ENCODE assay signal across 8 cellular contexts in the genomic region with DNA sequence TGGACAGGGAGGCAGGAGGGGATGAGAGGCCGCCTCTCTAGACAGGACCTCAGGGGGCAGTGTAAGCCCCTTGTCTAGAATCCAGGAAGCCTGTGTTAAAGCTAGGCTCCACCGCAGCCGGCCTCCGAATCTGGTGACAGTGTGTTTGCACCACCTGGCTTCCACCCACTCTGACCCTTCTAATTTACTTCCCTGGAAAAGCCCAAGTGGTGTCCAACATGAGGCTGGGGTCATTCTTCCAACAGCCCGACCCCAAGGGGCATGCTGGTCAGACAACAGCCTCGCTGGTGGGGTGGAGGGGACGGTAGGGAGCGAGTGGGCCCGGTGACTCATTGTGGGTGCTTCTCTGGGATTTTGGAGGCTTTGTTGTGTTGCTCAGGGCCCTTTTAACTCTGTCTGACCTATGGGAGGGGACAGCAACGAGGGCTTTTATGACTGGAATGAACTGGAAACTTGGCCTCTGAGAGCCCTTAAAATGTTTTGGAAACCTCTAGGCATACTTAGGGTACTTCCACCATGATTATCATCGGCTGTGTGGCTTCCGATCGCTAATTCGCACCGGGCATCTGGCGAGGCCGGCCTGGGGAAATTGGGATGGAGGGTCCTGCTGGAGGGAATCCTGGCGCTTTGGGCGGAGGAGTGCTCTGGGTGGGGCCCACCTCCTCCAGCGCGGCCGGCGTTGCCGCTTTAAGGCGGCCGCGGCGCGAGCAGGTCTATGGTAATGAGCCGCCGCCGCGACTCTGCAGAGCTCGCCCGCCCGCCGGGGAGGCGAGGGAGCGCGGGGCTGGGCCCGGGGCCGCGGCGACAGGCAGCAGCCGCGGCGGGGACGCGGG. TPM values are rescaled to one million over a fixed set of nuclear protein-coding genes. Genes with fewer than 3 reads are reported as not detected.
DNase-seq lines count a peak whose midpoint lies in the region; ATAC-seq, FAIRE-seq and TF ChIP-seq lines count a peak whose summit lies in the region.

Gene CELSR2 (plus strand): TSS at position 743 of the 833 bp plus-strand sequence. CDS start 541 bp downstream, outside the sequence.

- peak within 1 kb of the TSS; percentile 74 for H3K4me3 ChIP-seq in A549
- H3K4me3 ChIP-seq in effector memory CD4-positive, alpha-beta T cell (ENCODE audit: insufficient read depth, low read depth, low read length, poor library complexity, severe bottlenecking), result peak within 1 kb of the TSS; percentile 28

- TF ChIP-seq CTCF in A549 (IDR thresholded peaks at IDR 0.05), result no peak

- no peak for TF ChIP-seq RAD21 in A549 (conservative IDR thresholded peaks at IDR 0.05 in 1 of 2, IDR thresholded peaks at IDR 0.05 in 1 of 2)

- H3K27ac ChIP-seq in A549, result peak within 1 kb of the TSS; percentile 75 to 95
- no peak within 1 kb of the TSS for H3K27ac ChIP-seq in effector memory CD4-positive, alpha-beta T cell (ENCODE audit: insufficient read depth, low read length, poor library complexity, severe bottlenecking)

- WGBS in A549 (ENCODE audit: missing lambda C conversion rate), result 34% methylated on average over 14 of the region's 49 CpGs

- CTCF ChIA-PET in A549 (lab: Yijun Ruan, JAX), result interaction anchor here (1.0 to 1.9 kb wide), 4 partner anchors 10 to 284 kb away, joined by 3 to 6 read pairs (median 4); no protein-coding TSS in a partner anchor

- H3K36me3 ChIP-seq in effector memory CD4-positive, alpha-beta T cell (ENCODE audit: control insufficient read depth, insufficient read depth, low read length), result no peaks in the 10 kb centered on the region

- POLR2A ChIA-PET in A549 (lab: Yijun Ruan, JAX), result interaction anchor here (1.1 kb wide), 1 partner anchor 149 kb away, joined by 3 read pairs; the partner anchor contains the start of gene SORT1

- no peaks in the 10 kb centered on the region for H3K9me3 ChIP-seq in A549
- H3K9me3 ChIP-seq in effector memory CD4-positive, alpha-beta T cell (ENCODE audit: control insufficient read depth, low read length), result no peaks in the 10 kb centered on the region

- H3K27me3 ChIP-seq in effector memory CD4-positive, alpha-beta T cell (replicated peaks; ENCODE audit: control insufficient read depth, insufficient read depth, low read length, poor library complexity, severe bottlenecking), result no peaks in the 10 kb centered on the region

- FAIRE-seq in A549 (lab: Jason Lieb, UNC), result no peak
- no peak for FAIRE-seq in GM18507 (lab: Jason Lieb, UNC)

- H3K4me1 ChIP-seq in A549, result peaks cover 11% of the 10 kb centered on the region
- H3K4me1 ChIP-seq in effector memory CD4-positive, alpha-beta T cell (ENCODE audit: control insufficient read depth, insufficient read depth, low read length, poor library complexity, severe bottlenecking), result peaks cover 4% of the 10 kb centered on the region

- peak within 1 kb of the TSS; percentile 86 for H3K4me2 ChIP-seq in A549

- DNase-seq in A549 (ENCODE audit: low read depth in 1 of 2, low spot score in 1 of 2) (peak; percentile 56 to 73), GM18507 (ENCODE audit: extremely low spot score, insufficient read length, low read depth) (peak; percentile 82), NCI-H460 (ENCODE audit: extremely low read depth, low read depth) (peak; percentile 41), medulla oblongata (ENCODE audit: extremely low spot score) (peak; percentile 75)
- peak; percentile 61 to 65 for DNase-seq in activated CD4-positive, alpha-beta T cell treated with anti-CD3 and anti-CD28 coated beads, Interleukin-2, amount 50 U/mL, for 48 hours
- peak; percentile 24 to 41 (median 35) for DNase-seq in effector memory CD4-positive, alpha-beta T cell
- DNase-seq in stimulated activated CD8-positive, alpha-beta memory T cell treated with anti-CD3 and anti-CD28 coated beads, Interleukin-15, amount 100 ng/mL, for 24 hours (ENCODE audit: low read depth), result peak; percentile 30

- no peak for TF ChIP-seq EP300 in A549 (IDR thresholded peaks at IDR 0.05)

- TF ChIP-seq POLR2A in A549 (IDR thresholded peaks at IDR 0.05; ENCODE audit: low read length), result peak; percentile 26; the same call in 1 of the 2 replicates

- ATAC-seq in A549 (peak; percentile 75 to 87), HG03039 (IDR thresholded peaks at IDR 0.05; ENCODE audit: unreplicated experiment) (peak; percentile 77)

TF ChIP-seq in A549, 52 proteins besides CTCF, POLR2A, EP300 and RAD21:
- TF ChIP-seq BCL3 (IDR thresholded peaks at IDR 0.05) (no peak), ESRRA (IDR thresholded peaks at IDR 0.05; ENCODE audit: borderline replicate concordance, low read length) (no peak), MAX (IDR thresholded peaks at IDR 0.05) (peak; percentile 66)
- TF ChIP-seq, protein P1, sequence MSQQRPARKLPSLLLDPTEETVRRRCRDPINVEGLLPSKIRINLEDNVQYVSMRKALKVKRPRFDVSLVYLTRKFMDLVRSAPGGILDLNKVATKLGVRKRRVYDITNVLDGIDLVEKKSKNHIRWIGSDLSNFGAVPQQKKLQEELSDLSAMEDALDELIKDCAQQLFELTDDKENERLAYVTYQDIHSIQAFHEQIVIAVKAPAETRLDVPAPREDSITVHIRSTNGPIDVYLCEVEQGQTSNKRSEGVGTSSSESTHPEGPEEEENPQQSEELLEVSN (IDR thresholded peaks at IDR 0.05; ENCODE audit: borderline replicate concordance, low read depth), result peak; percentile 66; the same call in 1 of the 2 replicates

RNA-seq across cellular contexts. Expression of gene CELSR2, which starts in this region (rescaled TPM):
- polyA plus RNA-seq in A549 (2011; rRNA removed), result 2.5 and 4.9 TPM in 2 replicates
- polyA plus RNA-seq in A549 (2012; cell fraction: cytosol; rRNA removed), result 4.5 and 5.7 TPM in 2 replicates
- 15.7 and 19.5 TPM in 2 replicates for polyA plus RNA-seq in A549 (2012; cell fraction: nucleus; rRNA removed)
- polyA plus RNA-seq in A549 (2017; fragmentation: RNase III; extraction: RNeasy Plus Mini Kit Qiagen cat#74134 plus additional on column Dnase treatment), result 5.6 to 5.9 TPM (median 5.6 TPM) in 3 replicates
- polyA minus RNA-seq in A549 (2011; rRNA and poly(A)+ RNA removed), result 14.1 and 15.4 TPM in 2 replicates
- 2.7 and 3.8 TPM in 2 replicates for total RNA-seq in NCI-H460 (2014; rRNA removed; shearing (Covaris generic))
- polyA plus RNA-seq in NCI-H460 (2014; cell fraction: nucleus; rRNA removed), result 4.6 TPM in 2 replicates

Comparison
In these comparisons a context has a peak if more than half of its experiments do, and no peak if none do; other contexts are left out.
1. DNase-seq: peak in every context shown above with its lines; median percentile 82 in GM18507; 75 in medulla oblongata; 64 in A549; 63 in activated CD4-positive, alpha-beta T cell treated with anti-CD3 and anti-CD28 coated beads, Interleukin-2, amount 50 U/mL, for 48 hours; 41 in NCI-H460; 35 in effector memory CD4-positive, alpha-beta T cell; 30 in stimulated activated CD8-positive, alpha-beta memory T cell treated with anti-CD3 and anti-CD28 coated beads, Interleukin-15, amount 100 ng/mL, for 24 hours.